Comparison of ENCODE assay signal across 15 cellular contexts in the genomic region with DNA sequence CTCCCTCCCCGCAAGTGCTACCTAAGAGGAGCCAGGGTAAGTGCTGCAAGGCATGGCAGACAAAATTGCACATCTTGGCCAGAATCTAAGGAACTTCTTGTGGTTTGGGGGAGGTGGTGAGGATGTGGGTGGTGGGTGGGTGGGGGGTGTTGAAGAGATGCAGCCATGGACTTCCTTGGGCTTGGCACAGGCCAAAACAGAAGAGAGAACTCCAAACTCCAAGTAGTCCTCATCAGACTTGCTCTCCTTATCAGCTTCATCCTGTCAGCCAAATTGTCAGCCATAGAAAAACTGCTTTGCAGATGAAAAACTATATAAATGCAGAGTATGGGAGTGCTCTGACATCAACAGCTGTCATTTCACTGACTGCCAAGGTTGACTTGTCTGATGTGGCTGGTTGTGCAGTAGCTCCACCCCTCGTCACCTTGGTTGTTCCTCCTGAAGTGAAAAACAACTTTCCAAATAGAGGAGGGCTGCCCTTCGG. TPM values are rescaled to one million over a fixed set of nuclear protein-coding genes. Genes with fewer than 3 reads are reported as not detected.
DNase-seq lines count a peak whose midpoint lies in the region; ATAC-seq and TF ChIP-seq lines count a peak whose summit lies in the region.
"Had no signal": no experiment of that assay in that cellular context is flagged by ENCODE, and none has a peak within 500 bp of the region (broad histone marks: within the 10 kb centered on the region; RNA-seq: fewer than 3 reads in every experiment).

No MANE protein-coding gene starts in this region.

- no peak for TF ChIP-seq POLR2A in uterus (IDR thresholded peaks at IDR 0.05)

- H4K20me1 ChIP-seq in hepatocyte (ENCODE audit: insufficient read depth, poor library complexity, severe bottlenecking) = no peaks in the 10 kb centered on the region

- H3K4me3 Mint-ChIP-seq in CD8-positive, alpha-beta T cell = peak overlapping the region; percentile 84
- H3K4me3 Mint-ChIP-seq in T-helper 2 cell treated with Interferon-gamma antibody and Interleukin-4, amounts not matched to agents 5 μg/mL and 100 μg/mL, for 36 hours = peak overlapping the region; percentile 80
- H3K4me3 Mint-ChIP-seq in activated naive CD4-positive, alpha-beta T cell treated with anti-CD3 and anti-CD28 coated beads for 36 hours = peak overlapping the region; percentile 25
- peak overlapping the region; percentile 30 for H3K4me3 Mint-ChIP-seq in natural killer cell treated with Interleukin-12 subunit alpha and Interleukin-12 subunit beta and Interleukin-15 and Interleukin-18, amount 100 ng/mL, for 72 hours

- H3K4me1 ChIP-seq in CD8-positive, alpha-beta T cell (ENCODE audit: insufficient read depth, low read length) = peaks cover 94% of the 10 kb centered on the region
- H3K4me1 ChIP-seq in uterus = peaks cover 0 to 5% of the 10 kb centered on the region in 2 donors
- no peaks in the 10 kb centered on the region for H3K4me1 ChIP-seq in hepatocyte (ENCODE audit: insufficient read depth)

- H2AFZ ChIP-seq in hepatocyte = no peak overlapping the region

- H3K4me3 ChIP-seq in CD8-positive, alpha-beta T cell (ENCODE audit: low read depth, low read length) = peak overlapping the region; percentile 56
- H3K4me3 ChIP-seq in uterus (no peak overlapping the region), hepatocyte (no peak overlapping the region)
- H3K4me3 ChIP-seq: gastrocnemius medialis, left ventricle myocardium inferior, tibial artery had no signal

- peaks cover 3% of the 10 kb centered on the region for H3K9me3 ChIP-seq in CD8-positive, alpha-beta T cell (ENCODE audit: low read length)
- no peaks in the 10 kb centered on the region for H3K9me3 ChIP-seq in uterus
- no peaks in the 10 kb centered on the region for H3K9me3 ChIP-seq in hepatocyte (ENCODE audit: low read depth)
- H3K9me3 ChIP-seq: gastrocnemius medialis, left ventricle myocardium inferior, tibial artery had no signal

- POLR2A ChIA-PET in CD8-positive, alpha-beta T cell (lab: Charles Lee) = interaction anchor here (1.0 to 3.7 kb wide), 10 partner anchors 9 to 156 kb away, joined by 3 to 25 read pairs (median 6); a partner anchor contains a TSS

- no peak for TF ChIP-seq CTCF in CD8-positive, alpha-beta T cell (IDR thresholded peaks at IDR 0.05)
- TF ChIP-seq CTCF in uterus (IDR thresholded peaks at IDR 0.05) = no peak
- no peak for TF ChIP-seq CTCF in hepatocyte (IDR thresholded peaks at IDR 0.05; ENCODE audit: poor library complexity)

- H3K36me3 ChIP-seq in CD8-positive, alpha-beta T cell (ENCODE audit: insufficient read depth, low read length) = peaks cover 7% of the 10 kb centered on the region
- no peaks in the 10 kb centered on the region for H3K36me3 ChIP-seq in uterus
- H3K36me3 ChIP-seq in hepatocyte (replicated peaks; ENCODE audit: insufficient read depth, low read depth) = no peaks in the 10 kb centered on the region

- intact Hi-C loops in CD8-positive, alpha-beta T cell (cut with DNase I, micrococcal nuclease) = loop anchor here (1.0 to 5.0 kb wide), 3 partner anchors 8 to 120 kb away; a partner anchor contains a TSS
- intact Hi-C loops in activated naive CD4-positive, alpha-beta T cell treated with anti-CD3 and anti-CD28 coated beads for 36 hours (cut with micrococcal nuclease) = loop anchor here (1.0 to 5.0 kb wide), 3 partner anchors 8 to 405 kb away; a partner anchor contains a TSS
- intact Hi-C loops in uterus (cut with DNase I; ENCODE audit: low total_unique reads) = no loop called here

- no peaks in the 10 kb centered on the region for H3K27me3 Mint-ChIP-seq in CD8-positive, alpha-beta T cell (ENCODE audit: low read depth)
- peaks cover 7% of the 10 kb centered on the region for H3K27me3 Mint-ChIP-seq in T-helper 2 cell treated with Interferon-gamma antibody and Interleukin-4, amounts not matched to agents 5 μg/mL and 100 μg/mL, for 36 hours (ENCODE audit: low read depth)
- no peaks in the 10 kb centered on the region for H3K27me3 Mint-ChIP-seq in activated naive CD4-positive, alpha-beta T cell treated with anti-CD3 and anti-CD28 coated beads for 36 hours (ENCODE audit: low read depth)
- H3K27me3 Mint-ChIP-seq in natural killer cell treated with Interleukin-12 subunit alpha and Interleukin-12 subunit beta and Interleukin-15 and Interleukin-18, amount 100 ng/mL, for 72 hours = no peaks in the 10 kb centered on the region

- peak overlapping the region; percentile 97 for H3K27ac Mint-ChIP-seq in CD8-positive, alpha-beta T cell
- H3K27ac Mint-ChIP-seq in T-helper 2 cell treated with Interferon-gamma antibody and Interleukin-4, amounts not matched to agents 5 μg/mL and 100 μg/mL, for 36 hours = peak overlapping the region; percentile 94
- peak overlapping the region; percentile 80 for H3K27ac Mint-ChIP-seq in activated naive CD4-positive, alpha-beta T cell treated with anti-CD3 and anti-CD28 coated beads for 36 hours
- H3K27ac Mint-ChIP-seq in natural killer cell treated with Interleukin-12 subunit alpha and Interleukin-12 subunit beta and Interleukin-15 and Interleukin-18, amount 100 ng/mL, for 72 hours = peak overlapping the region in 1 of 2 donors; percentile 12

- H3K9me3 Mint-ChIP-seq in CD8-positive, alpha-beta T cell = no peaks in the 10 kb centered on the region
- H3K9me3 Mint-ChIP-seq in T-helper 2 cell treated with Interferon-gamma antibody and Interleukin-4, amounts not matched to agents 5 μg/mL and 100 μg/mL, for 36 hours = no peaks in the 10 kb centered on the region
- peaks cover 4% of the 10 kb centered on the region for H3K9me3 Mint-ChIP-seq in activated naive CD4-positive, alpha-beta T cell treated with anti-CD3 and anti-CD28 coated beads for 36 hours
- H3K9me3 Mint-ChIP-seq in natural killer cell treated with Interleukin-12 subunit alpha and Interleukin-12 subunit beta and Interleukin-15 and Interleukin-18, amount 100 ng/mL, for 72 hours = no peaks in the 10 kb centered on the region

- peak overlapping the region; percentile 85 for H3K27ac ChIP-seq in CD8-positive, alpha-beta T cell (ENCODE audit: low read depth, low read length)
- H3K27ac ChIP-seq in uterus (no peak overlapping the region), hepatocyte (no peak overlapping the region)
- H3K27ac ChIP-seq: left ventricle myocardium inferior had no signal

- 95% methylated on average over 3 of the region's 3 CpGs for WGBS in hepatocyte (ENCODE audit: low lambda C conversion rate, missing lambda C conversion rate)

- CTCF ChIA-PET in CD8-positive, alpha-beta T cell (lab: Charles Lee) = interaction anchor here (0.6 to 43.6 kb wide), 7 partner anchors 3 to 103 kb away, joined by 3 to 1903 read pairs (median 5); a partner anchor contains a TSS
- CTCF ChIA-PET in activated naive CD4-positive, alpha-beta T cell treated with anti-CD3 and anti-CD28 coated beads for 36 hours (lab: Charles Lee) = interaction anchor here (1.3 to 35.8 kb wide), 4 partner anchors 6 to 137 kb away, joined by 4 to 1207 read pairs (median 375); a partner anchor contains a TSS

- ATAC-seq in CD8-positive, alpha-beta T cell = peak; percentile 86
- peak; percentile 25 to 57 for ATAC-seq in natural killer cell treated with Interleukin-12 subunit alpha and Interleukin-12 subunit beta and Interleukin-15 and Interleukin-18, amount 100 ng/mL, for 72 hours
- no peak for ATAC-seq in GM18517 (IDR thresholded peaks at IDR 0.05; ENCODE audit: unreplicated experiment)
- ATAC-seq: gastrocnemius medialis had no signal

- H3K4me1 Mint-ChIP-seq in CD8-positive, alpha-beta T cell (ENCODE audit: low read depth) = peaks cover 92% of the 10 kb centered on the region
- peaks cover 53% of the 10 kb centered on the region for H3K4me1 Mint-ChIP-seq in T-helper 2 cell treated with Interferon-gamma antibody and Interleukin-4, amounts not matched to agents 5 μg/mL and 100 μg/mL, for 36 hours (ENCODE audit: low read depth)
- peaks cover 89% of the 10 kb centered on the region for H3K4me1 Mint-ChIP-seq in activated naive CD4-positive, alpha-beta T cell treated with anti-CD3 and anti-CD28 coated beads for 36 hours (ENCODE audit: low read depth)
- H3K4me1 Mint-ChIP-seq in natural killer cell treated with Interleukin-12 subunit alpha and Interleukin-12 subunit beta and Interleukin-15 and Interleukin-18, amount 100 ng/mL, for 72 hours (ENCODE audit: low read depth in 2 of 2) = peaks cover 30 to 55% of the 10 kb centered on the region in 2 donors

- peak in 6 of 7 experiments; percentile 30 to 81 (median 64) for DNase-seq in CD8-positive, alpha-beta T cell
- no peak for DNase-seq in T-helper 2 cell treated with Interferon-gamma antibody and Interleukin-4, amounts not matched to agents 5 μg/mL and 100 μg/mL, for 36 hours (ENCODE audit: low spot score)
- DNase-seq in activated naive CD4-positive, alpha-beta T cell treated with anti-CD3 and anti-CD28 coated beads for 36 hours = peak; percentile 64
- DNase-seq in natural killer cell treated with Interleukin-12 subunit alpha and Interleukin-12 subunit beta and Interleukin-15 and Interleukin-18, amount 100 ng/mL, for 72 hours (ENCODE audit: low spot score) = no peak
- DNase-seq in AG20443 (ENCODE audit: low spot score) = no peak
- no peak for DNase-seq in uterus
- no peak for DNase-seq in hepatocyte (ENCODE audit: low spot score)
- DNase-seq: C1 segment of cervical spinal cord; gastrocnemius medialis; left ventricle myocardium inferior; stimulated activated CD4-positive, alpha-beta T cell treated with anti-CD3 and anti-CD28 coated beads, Interleukin-2, amount 100 ng/mL, for 48 hours; tibial artery had no signal

- peaks cover 39% of the 10 kb centered on the region for H3K36me3 Mint-ChIP-seq in CD8-positive, alpha-beta T cell
- peaks cover 35% of the 10 kb centered on the region for H3K36me3 Mint-ChIP-seq in T-helper 2 cell treated with Interferon-gamma antibody and Interleukin-4, amounts not matched to agents 5 μg/mL and 100 μg/mL, for 36 hours (ENCODE audit: low read depth)
- no peaks in the 10 kb centered on the region for H3K36me3 Mint-ChIP-seq in activated naive CD4-positive, alpha-beta T cell treated with anti-CD3 and anti-CD28 coated beads for 36 hours (ENCODE audit: low read depth)
- no peaks in the 10 kb centered on the region for H3K36me3 Mint-ChIP-seq in natural killer cell treated with Interleukin-12 subunit alpha and Interleukin-12 subunit beta and Interleukin-15 and Interleukin-18, amount 100 ng/mL, for 72 hours

- peaks cover under 1% of the 10 kb centered on the region for H3K79me2 ChIP-seq in hepatocyte

- H3K27me3 ChIP-seq in CD8-positive, alpha-beta T cell (ENCODE audit: insufficient read depth, low read length) = no peaks in the 10 kb centered on the region
- H3K27me3 ChIP-seq in uterus = no peaks in the 10 kb centered on the region
- H3K27me3 ChIP-seq in hepatocyte = no peaks in the 10 kb centered on the region
- H3K27me3 ChIP-seq: gastrocnemius medialis, tibial artery had no signal

- no peak overlapping the region for H3K4me2 ChIP-seq in hepatocyte

- no peaks in the 10 kb centered on the region for H3K9me2 ChIP-seq in hepatocyte (replicated peaks; ENCODE audit: insufficient read depth)

RNA-seq across cellular contexts. Expression of a gene that starts 7.1 kb away (rescaled TPM):
- 1 to 10 TPM; 8.6 to 9.6 TPM for total RNA-seq in CD8-positive, alpha-beta T cell
- total RNA-seq in activated naive CD4-positive, alpha-beta T cell treated with anti-CD3 and anti-CD28 coated beads for 36 hours = 1 to 10 TPM; 1.5 to 1.7 TPM
- 1 to 10 TPM in 1 of 2 donors, under 1 TPM in 1; 0.90 to 1.0 TPM for total RNA-seq in natural killer cell treated with Interleukin-12 subunit alpha and Interleukin-12 subunit beta and Interleukin-15 and Interleukin-18, amount 100 ng/mL, for 72 hours
- 10 to 100 TPM in 1 of 4 donors, 1 to 10 TPM in 3; 1.0 to 10.1 (median 3.8) TPM for total RNA-seq in uterus
- total RNA-seq in hepatocyte = 4.1 and 4.4 TPM in 2 replicates
- 2.0 and 2.6 TPM in 2 replicates for polyA plus RNA-seq in hepatocyte

RNA-seq across cellular contexts. Expression of a gene that starts 8.5 kb away (rescaled TPM):
- 10 to 100 TPM; 10.2 to 12.3 TPM for total RNA-seq in CD8-positive, alpha-beta T cell
- 1 to 10 TPM; 6.6 to 8.5 TPM for total RNA-seq in activated naive CD4-positive, alpha-beta T cell treated with anti-CD3 and anti-CD28 coated beads for 36 hours
- 10 to 100 TPM; 13.1 to 18.7 TPM for total RNA-seq in natural killer cell treated with Interleukin-12 subunit alpha and Interleukin-12 subunit beta and Interleukin-15 and Interleukin-18, amount 100 ng/mL, for 72 hours
- total RNA-seq in uterus = 10 to 100 TPM in 1 of 4 donors, 1 to 10 TPM in 3; 1.8 to 11.0 (median 8.4) TPM
- total RNA-seq in hepatocyte = 6.0 and 6.5 TPM in 2 replicates
- polyA plus RNA-seq in hepatocyte = 4.8 and 5.2 TPM in 2 replicates

RNA-seq across cellular contexts. Expression of a gene that starts 18.7 kb away (rescaled TPM):
- total RNA-seq in CD8-positive, alpha-beta T cell = 10 to 100 TPM; 16.8 to 19.4 TPM
- 10 to 100 TPM; 15.2 to 16.4 TPM for total RNA-seq in activated naive CD4-positive, alpha-beta T cell treated with anti-CD3 and anti-CD28 coated beads for 36 hours
- total RNA-seq in natural killer cell treated with Interleukin-12 subunit alpha and Interleukin-12 subunit beta and Interleukin-15 and Interleukin-18, amount 100 ng/mL, for 72 hours = 10 to 100 TPM in 1 of 2 donors, 1 to 10 TPM in 1; 8.4 to 19.9 TPM
- total RNA-seq in uterus (1 to 10 TPM; 4.1 to 6.7 (median 4.7) TPM), hepatocyte (5.1 and 6.6 TPM in 2 replicates)
- 5.3 and 9.3 TPM in 2 replicates for polyA plus RNA-seq in hepatocyte

RNA-seq across cellular contexts. Expression of a gene that starts 36.1 kb away (rescaled TPM):
- total RNA-seq in CD8-positive, alpha-beta T cell = not detected
- total RNA-seq in activated naive CD4-positive, alpha-beta T cell treated with anti-CD3 and anti-CD28 coated beads for 36 hours = under 1 TPM in 1 of 2 experiments, not detected in 1; 0.05 TPM
- total RNA-seq in natural killer cell treated with Interleukin-12 subunit alpha and Interleukin-12 subunit beta and Interleukin-15 and Interleukin-18, amount 100 ng/mL, for 72 hours = not detected
- total RNA-seq in uterus (1 to 10 TPM in 3 of 4 donors, under 1 TPM in 1; 0.48 to 5.9 (median 2.3) TPM), hepatocyte (2.0 and 2.1 TPM in 2 replicates)
- polyA plus RNA-seq in hepatocyte = 3.0 TPM in 2 replicates

RNA-seq across cellular contexts. Expression of a gene that starts 37.3 kb away (rescaled TPM):
- under 1 TPM; 0.43 to 0.86 TPM for total RNA-seq in CD8-positive, alpha-beta T cell
- total RNA-seq in activated naive CD4-positive, alpha-beta T cell treated with anti-CD3 and anti-CD28 coated beads for 36 hours = under 1 TPM in 1 of 2 experiments, not detected in 1; 0.31 TPM
- not detected for total RNA-seq in natural killer cell treated with Interleukin-12 subunit alpha and Interleukin-12 subunit beta and Interleukin-15 and Interleukin-18, amount 100 ng/mL, for 72 hours
- total RNA-seq in uterus = under 1 TPM in 1 of 4 donors, not detected in 3; 0.41 TPM
- total RNA-seq in hepatocyte = 0.50 TPM in 1 of 2 replicates, not detected in the other
- polyA plus RNA-seq in hepatocyte = 0.88 and 1.1 TPM in 2 replicates
- total RNA-seq: gastrocnemius medialis, osteocyte had no signal
- polyA plus RNA-seq: adipose tissue had no signal

Comparison
In these comparisons a context has a peak if more than half of its experiments do, and no peak if none do; other contexts are left out.
1. DNase-seq: peak in CD8-positive, alpha-beta T cell (6 of 7) and activated naive CD4-positive, alpha-beta T cell treated with anti-CD3 and anti-CD28 coated beads for 36 hours (single experiment); none in T-helper 2 cell treated with Interferon-gamma antibody and Interleukin-4, amounts not matched to agents 5 μg/mL and 100 μg/mL, for 36 hours (single experiment), natural killer cell treated with Interleukin-12 subunit alpha and Interleukin-12 subunit beta and Interleukin-15 and Interleukin-18, amount 100 ng/mL, for 72 hours (single experiment), AG20443 (single experiment), uterus (0 of 2) and hepatocyte (single experiment).
2. H3K4me3 Mint-ChIP-seq: peak in every context shown above with its lines; median percentile 84 in CD8-positive, alpha-beta T cell; 80 in T-helper 2 cell treated with Interferon-gamma antibody and Interleukin-4, amounts not matched to agents 5 μg/mL and 100 μg/mL, for 36 hours; 30 in natural killer cell treated with Interleukin-12 subunit alpha and Interleukin-12 subunit beta and Interleukin-15 and Interleukin-18, amount 100 ng/mL, for 72 hours; 25 in activated naive CD4-positive, alpha-beta T cell treated with anti-CD3 and anti-CD28 coated beads for 36 hours.